8 cellular contexts compared by ENCODE assay signal in the genomic region with DNA sequence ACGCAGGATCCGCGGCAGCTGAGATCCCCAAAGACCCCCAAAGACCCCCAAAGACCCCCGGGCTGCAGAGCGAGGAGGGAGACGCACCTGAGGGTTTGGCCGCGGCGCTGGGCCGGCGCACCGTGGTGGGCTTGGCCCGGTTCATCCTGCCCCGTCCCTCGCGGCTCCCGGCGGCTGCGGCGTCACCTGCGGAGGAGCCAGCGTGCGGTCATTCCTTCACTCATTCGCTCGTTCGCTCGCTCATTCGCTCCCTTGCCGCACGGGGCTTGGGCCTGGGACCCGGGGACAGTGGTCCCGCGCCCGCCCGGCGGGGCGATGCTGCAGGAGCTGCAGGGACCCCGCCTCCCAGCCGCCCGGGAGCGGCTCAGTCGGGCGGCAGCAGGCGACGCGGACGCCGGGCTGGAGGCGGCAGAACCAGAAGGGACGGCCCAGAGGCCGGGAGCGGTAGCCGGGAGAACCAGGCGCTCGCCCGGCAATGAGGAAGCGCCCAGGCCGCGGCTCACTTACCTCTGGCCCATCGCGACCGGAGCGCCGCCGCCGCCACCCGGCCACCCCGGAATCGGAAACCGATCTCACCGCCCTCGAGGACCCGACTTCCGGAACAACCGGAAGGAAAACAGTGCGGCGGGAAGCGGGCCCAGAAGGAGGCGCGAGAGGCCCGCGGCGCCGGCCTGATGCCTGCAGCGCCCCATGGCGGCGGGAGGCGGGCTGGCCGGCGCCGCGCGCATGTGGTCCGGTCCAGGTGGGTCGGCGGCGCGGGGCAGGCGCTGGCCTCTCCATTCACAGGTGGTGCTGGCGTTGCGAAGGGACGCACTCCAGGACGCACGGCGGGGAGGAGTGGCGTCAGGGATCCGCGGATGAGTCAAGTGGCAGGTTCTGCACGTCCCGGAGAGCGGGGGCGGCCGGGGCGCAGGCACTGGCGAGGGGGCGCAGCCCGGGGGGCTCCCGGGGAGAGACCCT.
DNase-seq lines count a peak whose midpoint lies in the region; ATAC-seq and TF ChIP-seq lines count a peak whose summit lies in the region.

A gene with protein sequence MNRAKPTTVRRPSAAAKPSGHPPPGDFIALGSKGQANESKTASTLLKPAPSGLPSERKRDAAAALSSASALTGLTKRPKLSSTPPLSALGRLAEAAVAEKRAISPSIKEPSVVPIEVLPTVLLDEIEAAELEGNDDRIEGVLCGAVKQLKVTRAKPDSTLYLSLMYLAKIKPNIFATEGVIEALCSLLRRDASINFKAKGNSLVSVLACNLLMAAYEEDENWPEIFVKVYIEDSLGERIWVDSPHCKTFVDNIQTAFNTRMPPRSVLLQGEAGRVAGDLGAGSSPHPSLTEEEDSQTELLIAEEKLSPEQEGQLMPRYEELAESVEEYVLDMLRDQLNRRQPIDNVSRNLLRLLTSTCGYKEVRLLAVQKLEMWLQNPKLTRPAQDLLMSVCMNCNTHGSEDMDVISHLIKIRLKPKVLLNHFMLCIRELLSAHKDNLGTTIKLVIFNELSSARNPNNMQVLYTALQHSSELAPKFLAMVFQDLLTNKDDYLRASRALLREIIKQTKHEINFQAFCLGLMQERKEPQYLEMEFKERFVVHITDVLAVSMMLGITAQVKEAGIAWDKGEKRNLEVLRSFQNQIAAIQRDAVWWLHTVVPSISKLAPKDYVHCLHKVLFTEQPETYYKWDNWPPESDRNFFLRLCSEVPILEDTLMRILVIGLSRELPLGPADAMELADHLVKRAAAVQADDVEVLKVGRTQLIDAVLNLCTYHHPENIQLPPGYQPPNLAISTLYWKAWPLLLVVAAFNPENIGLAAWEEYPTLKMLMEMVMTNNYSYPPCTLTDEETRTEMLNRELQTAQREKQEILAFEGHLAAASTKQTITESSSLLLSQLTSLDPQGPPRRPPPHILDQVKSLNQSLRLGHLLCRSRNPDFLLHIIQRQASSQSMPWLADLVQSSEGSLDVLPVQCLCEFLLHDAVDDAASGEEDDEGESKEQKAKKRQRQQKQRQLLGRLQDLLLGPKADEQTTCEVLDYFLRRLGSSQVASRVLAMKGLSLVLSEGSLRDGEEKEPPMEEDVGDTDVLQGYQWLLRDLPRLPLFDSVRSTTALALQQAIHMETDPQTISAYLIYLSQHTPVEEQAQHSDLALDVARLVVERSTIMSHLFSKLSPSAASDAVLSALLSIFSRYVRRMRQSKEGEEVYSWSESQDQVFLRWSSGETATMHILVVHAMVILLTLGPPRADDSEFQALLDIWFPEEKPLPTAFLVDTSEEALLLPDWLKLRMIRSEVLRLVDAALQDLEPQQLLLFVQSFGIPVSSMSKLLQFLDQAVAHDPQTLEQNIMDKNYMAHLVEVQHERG (N-terminal part only) (minus strand): TSS at position 574 of the 960 bp plus-strand sequence. CDS start 429 bp downstream, at position 145.

- DNase-seq in DMS 273 (lab: John Stamatoyannopoulos, UW; ENCODE audit: unreplicated experiment) (peak; percentile 99), HuH-7.5 (ENCODE audit: low spot score) (peak; percentile 99), OCI-M1 (lab: John Stamatoyannopoulos, UW) (peak; percentile 90), activated T-cell treated with anti-CD3 and anti-CD28 coated beads for 4 hours (peak; percentile 79), erythroblast (lab: John Stamatoyannopoulos, UW) (peak; percentile 94 to 95)
- DNase-seq in stimulated activated CD8-positive, alpha-beta memory T cell treated with anti-CD3 and anti-CD28 coated beads, Interleukin-4, amount 100 ng/mL, for 48 hours = peak; percentile 92

- H3K36me3 ChIP-seq in mucosa of rectum (ENCODE audit: control insufficient read depth in 2 of 2, insufficient read depth in 2 of 2, low read length in 2 of 2) = peaks cover 12 to 26% of the 10 kb centered on the region in 2 donors

- ATAC-seq in GM21447 (IDR thresholded peaks at IDR 0.05; ENCODE audit: unreplicated experiment) = peak; percentile 71

- H3K4me1 ChIP-seq in mucosa of rectum (ENCODE audit: control insufficient read depth in 2 of 2, insufficient read depth in 2 of 2, low read length in 2 of 2) = peaks cover 11 to 16% of the 10 kb centered on the region in 2 donors

- peak within 1 kb of the TSS; percentile 48 to 55 for H3K27ac ChIP-seq in mucosa of rectum (ENCODE audit: low read depth in 2 of 2, low read length in 2 of 2)

- H3K4me3 ChIP-seq in mucosa of rectum (ENCODE audit: low read length in 2 of 2) = peak within 1 kb of the TSS; percentile 89 to 91

- no peaks in the 10 kb centered on the region for H3K27me3 ChIP-seq in mucosa of rectum (ENCODE audit: control insufficient read depth in 2 of 2, insufficient read depth in 2 of 2, low read length in 2 of 2)

- no peaks in the 10 kb centered on the region for H3K9me3 ChIP-seq in mucosa of rectum (ENCODE audit: control insufficient read depth in 2 of 2, low read length in 2 of 2)

- peak; percentile 68 for TF ChIP-seq POLR2A in erythroblast (IDR thresholded peaks at IDR 0.05; ENCODE audit: low read length)

- peak within 1 kb of the TSS; percentile 65 to 79 for H3K9ac ChIP-seq in mucosa of rectum (ENCODE audit: low read depth in 1 of 2, low read length in 2 of 2)

Comparison
In these comparisons a context has a peak if more than half of its experiments do, and no peak if none do; other contexts are left out.
1. Peak in every context shown above with its lines: DNase-seq, ATAC-seq, H3K4me3 ChIP-seq and H3K27ac ChIP-seq.